Comparison of ENCODE assay signal across 24 cellular contexts in the genomic region with DNA sequence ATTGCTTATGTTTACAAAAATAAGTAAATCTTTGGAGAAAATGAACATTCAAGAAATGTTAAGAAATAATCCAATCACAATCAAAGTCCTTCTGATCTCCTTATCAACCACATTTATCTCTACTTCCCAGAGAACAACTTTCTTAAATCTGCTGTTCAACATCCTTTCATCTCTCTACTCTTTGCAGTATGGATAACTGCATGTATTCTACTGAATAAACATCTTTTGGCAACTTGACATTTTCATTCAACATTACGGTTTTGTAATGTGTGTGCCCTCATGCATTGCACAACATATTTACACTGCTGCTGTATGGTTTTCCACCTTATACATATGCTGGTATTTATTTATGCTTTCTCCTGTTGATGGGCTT.
"Had no signal": no experiment of that assay in that cellular context is flagged by ENCODE, and none has a peak within 500 bp of the region (broad histone marks: within the 10 kb centered on the region; RNA-seq: fewer than 3 reads in every experiment).

No MANE protein-coding gene starts in this region.

- H3K4me3 Mint-ChIP-seq: memory B cell; natural killer cell treated with Interleukin-12 subunit alpha and Interleukin-12 subunit beta and Interleukin-15 and Interleukin-18, amount 100 ng/mL, for 72 hours; neural progenitor cell; stimulated activated memory B cell treated with anti-CD40 and anti-IgM and Interleukin-4, amounts not matched to agents 10 μg/mL and 1 μg/mL and 100 μg/mL, for 72 hours; stimulated activated naive CD8-positive, alpha-beta T cell treated with anti-CD3 and anti-CD28 coated beads, Interleukin-15, Interleukin-2, amounts not matched to agents 100 ng/mL and 50 ng/mL, for 24 hours had no signal

- ATAC-seq: left colon; natural killer cell treated with Interleukin-12 subunit alpha and Interleukin-12 subunit beta and Interleukin-15 and Interleukin-18, amount 100 ng/mL, for 72 hours; sciatic nerve; stimulated activated memory B cell treated with anti-CD40 and anti-IgM and Interleukin-4, amounts not matched to agents 10 μg/mL and 1 μg/mL and 100 μg/mL, for 72 hours had no signal

- H3K4me3 ChIP-seq: dorsolateral prefrontal cortex, neural progenitor cell, prostate gland, spleen, tibial artery, upper lobe of left lung, uterus had no signal

- H3K36me3 ChIP-seq: neural progenitor cell, prostate gland, uterus had no signal

- H3K79me2 ChIP-seq: parathyroid adenoma had no signal

- H3K27ac ChIP-seq: dorsolateral prefrontal cortex, neural progenitor cell, parathyroid adenoma, prostate gland, spleen, tibial artery, uterus had no signal

- H3K27me3 Mint-ChIP-seq: memory B cell; natural killer cell treated with Interleukin-12 subunit alpha and Interleukin-12 subunit beta and Interleukin-15 and Interleukin-18, amount 100 ng/mL, for 72 hours; stimulated activated memory B cell treated with anti-CD40 and anti-IgM and Interleukin-4, amounts not matched to agents 10 μg/mL and 1 μg/mL and 100 μg/mL, for 72 hours; stimulated activated naive CD8-positive, alpha-beta T cell treated with anti-CD3 and anti-CD28 coated beads, Interleukin-15, Interleukin-2, amounts not matched to agents 100 ng/mL and 50 ng/mL, for 24 hours had no signal

- H3K4me2 ChIP-seq: neural progenitor cell had no signal

- H3K27me3 ChIP-seq: dorsolateral prefrontal cortex, neural progenitor cell, spleen, tibial artery, upper lobe of left lung, uterus had no signal

- H2AFZ ChIP-seq: neural progenitor cell, parathyroid adenoma had no signal

- H3K9me3 ChIP-seq: prostate gland had no signal

- DNase-seq: cortex of kidney; dorsolateral prefrontal cortex; effector CD8-positive, alpha-beta T cell; foreskin melanocyte; head of caudate nucleus; hippocampal formation; left colon; midbrain; nucleus accumbens; spleen; stimulated activated CD4-positive, alpha-beta T cell treated with anti-CD3 and anti-CD28 coated beads, Interleukin-15, amount 100 ng/mL, for 24 hours; stimulated activated CD4-positive, alpha-beta T cell treated with anti-CD3 and anti-CD28 coated beads, Interleukin-1b, Interleukin-23, amount 100 ng/mL, for 48 hours; stimulated activated CD4-positive, alpha-beta T cell treated with anti-CD3 and anti-CD28 coated beads, Interleukin-4, amount 100 ng/mL, for 24 hours; tibial artery; uterus had no signal

- H3K27ac Mint-ChIP-seq: memory B cell; natural killer cell treated with Interleukin-12 subunit alpha and Interleukin-12 subunit beta and Interleukin-15 and Interleukin-18, amount 100 ng/mL, for 72 hours; neural progenitor cell; stimulated activated memory B cell treated with anti-CD40 and anti-IgM and Interleukin-4, amounts not matched to agents 10 μg/mL and 1 μg/mL and 100 μg/mL, for 72 hours; stimulated activated naive CD8-positive, alpha-beta T cell treated with anti-CD3 and anti-CD28 coated beads, Interleukin-15, Interleukin-2, amounts not matched to agents 100 ng/mL and 50 ng/mL, for 24 hours had no signal

- H3K4me1 ChIP-seq: neural progenitor cell, parathyroid adenoma, prostate gland, spleen, tibial artery, uterus had no signal

- H3K9ac ChIP-seq: neural progenitor cell, parathyroid adenoma had no signal

- H3K4me1 Mint-ChIP-seq: neural progenitor cell; stimulated activated memory B cell treated with anti-CD40 and anti-IgM and Interleukin-4, amounts not matched to agents 10 μg/mL and 1 μg/mL and 100 μg/mL, for 72 hours had no signal
